14 cellular contexts compared by ENCODE assay signal in genomic region chr2:98703738-98704137, GRCh38. TPM values are rescaled to one million over a fixed set of nuclear protein-coding genes. Genes with fewer than 3 reads are reported as not detected.
DNase-seq lines count a peak whose midpoint lies in the region; ATAC-seq and TF ChIP-seq lines count a peak whose summit lies in the region.
"Had no signal": no experiment of that assay in that cellular context is flagged by ENCODE, and none has a peak within 500 bp of the region (broad histone marks: within the 10 kb centered on the region; RNA-seq: fewer than 3 reads in every experiment).

No MANE protein-coding gene starts in this region.

- peaks cover 62% of the 10 kb centered on the region for H3K4me1 Mint-ChIP-seq in activated naive CD8-positive, alpha-beta T cell treated with anti-CD3 and anti-CD28 coated beads for 36 hours
- H3K4me1 Mint-ChIP-seq in immature natural killer cell = peaks cover 52 to 60% of the 10 kb centered on the region in 2 donors

- H3K36me3 Mint-ChIP-seq in activated naive CD4-positive, alpha-beta T cell treated with anti-CD3 and anti-CD28 coated beads, Interleukin-2, amount 50 U/mL, for 72 hours = peaks cover 0 to 17% of the 10 kb centered on the region in 2 donors
- H3K36me3 Mint-ChIP-seq in activated naive CD8-positive, alpha-beta T cell treated with anti-CD3 and anti-CD28 coated beads for 36 hours = peaks cover 15% of the 10 kb centered on the region
- peaks cover 0 to 2% (median 0%) of the 10 kb centered on the region in 3 donors for H3K36me3 Mint-ChIP-seq in immature natural killer cell

- no peaks in the 10 kb centered on the region for H3K27me3 ChIP-seq in transverse colon

- H3K27ac ChIP-seq in transverse colon = peak overlapping the region; percentile 72 to 89 (median 82)
- H3K27ac ChIP-seq: GM23248, lower lobe of right lung had no signal

- intact Hi-C loops in transverse colon (cut with DNase I; ENCODE audit: low total_unique reads) = no loop called here

- DNase-seq in activated naive CD4-positive, alpha-beta T cell treated with anti-CD3 and anti-CD28 coated beads, Interleukin-2, amount 50 U/mL, for 72 hours (ENCODE audit: low spot score in 2 of 2) = no peak
- DNase-seq in activated naive CD4-positive, alpha-beta T cell (lab: John Stamatoyannopoulos, UW) = no peak
- DNase-seq in activated naive CD8-positive, alpha-beta T cell treated with anti-CD3 and anti-CD28 coated beads for 36 hours = no peak
- DNase-seq in immature natural killer cell = no peak
- DNase-seq in transverse colon = no peak
- no peak for DNase-seq in stimulated activated CD4-positive, alpha-beta T cell treated with anti-CD3 and anti-CD28 coated beads, Interleukin-2, amount 100 ng/mL, for 48 hours
- DNase-seq: amygdala, DMS 273 treated with DMSO at 0.1 percent for 48 hours, GM23248, lower lobe of right lung, NCI-H1105 treated with DMSO at 0.1 percent for 48 hours, NCI-H226 had no signal

- no peaks in the 10 kb centered on the region for H3K27me3 Mint-ChIP-seq in activated naive CD8-positive, alpha-beta T cell treated with anti-CD3 and anti-CD28 coated beads for 36 hours
- H3K27me3 Mint-ChIP-seq in immature natural killer cell (ENCODE audit: low read depth in 3 of 3) = no peaks in the 10 kb centered on the region

- H3K4me3 ChIP-seq in transverse colon = no peak overlapping the region
- H3K4me3 ChIP-seq: GM23248, lower lobe of right lung had no signal

- no peak for ATAC-seq in activated naive CD4-positive, alpha-beta T cell treated with anti-CD3 and anti-CD28 coated beads, Interleukin-2, amount 50 U/mL, for 72 hours
- ATAC-seq in HG03135 (IDR thresholded peaks at IDR 0.05; ENCODE audit: unreplicated experiment) = no peak
- no peak for ATAC-seq in GM18907 (IDR thresholded peaks at IDR 0.05; ENCODE audit: unreplicated experiment)

- H3K36me3 ChIP-seq in transverse colon = no peaks in the 10 kb centered on the region
- H3K36me3 ChIP-seq: lower lobe of right lung had no signal

- no peak overlapping the region for H3K4me3 Mint-ChIP-seq in activated naive CD8-positive, alpha-beta T cell treated with anti-CD3 and anti-CD28 coated beads for 36 hours
- H3K4me3 Mint-ChIP-seq in immature natural killer cell = peak overlapping the region in 1 of 5 donors; percentile 14

- in situ Hi-C loops in transverse colon (cut with MboI; ENCODE audit: low pct_ligation_motif_present in 1 of 4, low pct_unique_long_range_greater_than_20kb in 1 of 4, low sequenced_read_pairs in 3 of 4) = no loop called here

- WGBS in transverse colon (ENCODE audit: low coverage in 1 of 2), 2 donors = 59 to 82% methylated on average over 5 of the region's 5 CpGs

- peak overlapping the region; percentile 18 to 74 for H3K27ac Mint-ChIP-seq in activated naive CD4-positive, alpha-beta T cell treated with anti-CD3 and anti-CD28 coated beads, Interleukin-2, amount 50 U/mL, for 72 hours
- H3K27ac Mint-ChIP-seq in activated naive CD8-positive, alpha-beta T cell treated with anti-CD3 and anti-CD28 coated beads for 36 hours = peak overlapping the region; percentile 79
- H3K27ac Mint-ChIP-seq in immature natural killer cell = peak overlapping the region; percentile 5 to 74 (median 32)

- no peak for TF ChIP-seq EP300 in transverse colon (IDR thresholded peaks at IDR 0.05; ENCODE audit: low read depth)

- H3K9me3 Mint-ChIP-seq in activated naive CD4-positive, alpha-beta T cell treated with anti-CD3 and anti-CD28 coated beads, Interleukin-2, amount 50 U/mL, for 72 hours = peaks cover 0 to 2% of the 10 kb centered on the region in 2 donors
- H3K9me3 Mint-ChIP-seq in activated naive CD8-positive, alpha-beta T cell treated with anti-CD3 and anti-CD28 coated beads for 36 hours = peaks cover under 1% of the 10 kb centered on the region
- no peaks in the 10 kb centered on the region for H3K9me3 Mint-ChIP-seq in immature natural killer cell

- peaks cover 36 to 94% (median 67%) of the 10 kb centered on the region in 4 donors for H3K4me1 ChIP-seq in transverse colon

- no peaks in the 10 kb centered on the region for H3K9me3 ChIP-seq in transverse colon
- H3K9me3 ChIP-seq: lower lobe of right lung had no signal

- no peak for TF ChIP-seq CTCF in transverse colon (IDR thresholded peaks at IDR 0.05)

- no peak for TF ChIP-seq POLR2A in transverse colon (IDR thresholded peaks at IDR 0.05)

RNA-seq across cellular contexts. Expression of gene MGAT4A, which starts 27.2 kb away (rescaled TPM):
- 10 to 100 TPM; 59.1 to 95.6 TPM for total RNA-seq in activated naive CD4-positive, alpha-beta T cell treated with anti-CD3 and anti-CD28 coated beads, Interleukin-2, amount 50 U/mL, for 72 hours
- total RNA-seq in activated naive CD8-positive, alpha-beta T cell treated with anti-CD3 and anti-CD28 coated beads for 36 hours = 10 to 100 TPM; 45.1 to 49.3 TPM
- polyA plus RNA-seq in immature natural killer cell = 100 to 1,000 TPM; 113 to 155 (median 128) TPM
- 100 to 1,000 TPM in 3 of 4 donors, 10 to 100 TPM in 1; 29.9 to 237 (median 124) TPM for total RNA-seq in transverse colon
- polyA plus RNA-seq: GM23248 had no signal
